In genomic region chr15:74391604-74392401, GRCh38 we compare ENCODE assay signal across 1 cellular context.
A peak's percentile ranks its signal among the peaks of the same experiment; 100 is the strongest.
TF ChIP-seq lines count a peak whose summit lies in the region.

No MANE protein-coding gene starts in this region.

TF ChIP-seq in GM12878, 131 proteins besides CTCF, POLR2A, EP300 and RAD21:
- TF ChIP-seq SMC3 (IDR thresholded peaks at IDR 0.05; ENCODE audit: borderline replicate concordance, low read length) (no peak), NKRF (conservative IDR thresholded peaks at IDR 0.05) (no peak), PBX3 (IDR thresholded peaks at IDR 0.05; ENCODE audit: insufficient replicate concordance, low read depth, low read length) (peak; percentile 80), CREB1 (IDR thresholded peaks at IDR 0.05; ENCODE audit: low read depth) (no peak), DPF2 (IDR thresholded peaks at IDR 0.05) (peak; percentile 35; the same call in 1 of the 2 replicates), EGR1 (IDR thresholded peaks at IDR 0.05; ENCODE audit: borderline replicate concordance in 1 of 2, low read depth in 2 of 2, low read length in 2 of 2) (0 out of 3 replicates have a peak, but pooled peaks of 1 of the 2 experiments have one; percentile 20), HCFC1 (IDR thresholded peaks at IDR 0.05; ENCODE audit: low read length) (no peak), IKZF2 (IDR thresholded peaks at IDR 0.05) (peak; percentile 40 to 56; a peak in 2 of 4 replicates), PKNOX1 (IDR thresholded peaks at IDR 0.05) (peak; percentile 76), KAT2A (conservative IDR thresholded peaks at IDR 0.05; ENCODE audit: control insufficient read depth, low read depth, low read length) (no peak), MAX (IDR thresholded peaks at IDR 0.05; ENCODE audit: low read depth, low read length) (no peak), HSF1 (IDR thresholded peaks at IDR 0.05; ENCODE audit: low read depth, low read length) (no peak), USF1 (IDR thresholded peaks at IDR 0.05; ENCODE audit: borderline replicate concordance, extremely low read length, insufficient read depth, low read depth, low read length) (no peak), SPI1 (IDR thresholded peaks at IDR 0.05; ENCODE audit: borderline replicate concordance, insufficient read depth, low read depth, low read length) (peak; percentile 81), RELB (IDR thresholded peaks at IDR 0.05; ENCODE audit: low read depth) (peak; percentile 28; the same call in 1 of the 2 replicates), EED (IDR thresholded peaks at IDR 0.05; ENCODE audit: low read depth) (no peak; the same call in none of the 2 replicates), MLLT1 (IDR thresholded peaks at IDR 0.05) (0 out of 2 replicates have a peak, but pooled peaks have one; percentile 18), SREBF2 (IDR thresholded peaks at IDR 0.05; ENCODE audit: low read length) (no peak), IKZF1 (conservative IDR thresholded peaks at IDR 0.05) (peak; percentile 55), CEBPB (IDR thresholded peaks at IDR 0.05; ENCODE audit: borderline replicate concordance in 1 of 2, low read depth in 2 of 2, low read length in 2 of 2) (no peak), BMI1 (IDR thresholded peaks at IDR 0.05; ENCODE audit: borderline replicate concordance) (no peak), E2F8 (IDR thresholded peaks at IDR 0.05; ENCODE audit: low read depth, partially characterized antibody) (no peak), HDGF (IDR thresholded peaks at IDR 0.05) (peak; percentile 71), ATF3 (IDR thresholded peaks at IDR 0.05; ENCODE audit: borderline replicate concordance, extremely low read depth, low read depth, low read length) (no peak)
